Comparison of ENCODE assay signal across 18 cellular contexts in the genomic region with DNA sequence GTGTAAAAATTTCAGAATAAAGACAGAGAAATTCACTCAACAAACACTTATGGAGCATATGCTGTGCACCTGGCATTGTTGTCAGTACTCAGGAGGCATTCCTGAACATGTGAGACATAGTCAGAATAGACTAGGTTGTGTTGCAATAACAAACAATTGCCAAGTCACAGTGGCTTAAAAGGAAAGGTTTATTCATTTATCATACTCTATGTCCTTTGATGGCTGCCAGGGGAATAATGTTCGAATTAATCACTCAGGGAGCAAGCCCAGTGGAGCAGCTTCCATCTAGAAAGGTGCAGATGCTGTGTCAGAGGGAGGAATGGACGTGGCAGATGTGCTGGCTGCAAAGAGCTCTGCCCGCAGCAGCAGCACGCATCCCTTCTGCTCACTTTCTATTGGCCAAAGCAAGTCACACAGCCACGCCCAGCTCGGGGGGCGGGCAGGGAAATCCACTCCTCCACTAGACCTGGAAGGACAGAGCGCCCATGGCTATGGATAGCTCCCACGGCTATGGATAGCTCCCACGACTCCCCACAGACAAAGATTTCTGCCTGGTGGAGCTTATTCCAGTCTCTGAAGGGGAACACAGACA.
DNase-seq lines count a peak whose midpoint lies in the region; ATAC-seq and TF ChIP-seq lines count a peak whose summit lies in the region.
"Had no signal": no experiment of that assay in that cellular context is flagged by ENCODE, and none has a peak within 500 bp of the region (broad histone marks: within the 10 kb centered on the region; RNA-seq: fewer than 3 reads in every experiment).

No MANE protein-coding gene starts in this region.

- intact Hi-C loops in MCF 10A (cut with micrococcal nuclease) (no loop called here), breast epithelium (cut with DNase I; ENCODE audit: low total_unique reads) (no loop called here)

- no peak for ATAC-seq in HG02588 (IDR thresholded peaks at IDR 0.05; ENCODE audit: unreplicated experiment)
- no peak for ATAC-seq in HG03520 (IDR thresholded peaks at IDR 0.05; ENCODE audit: unreplicated experiment)
- ATAC-seq: PC-3, T-cell had no signal

- no peaks in the 10 kb centered on the region for H3K27me3 ChIP-seq in breast epithelium
- H3K27me3 ChIP-seq in Peyer's patch, result no peaks in the 10 kb centered on the region

- no peaks in the 10 kb centered on the region for H3K4me1 ChIP-seq in breast epithelium
- no peaks in the 10 kb centered on the region for H3K4me1 ChIP-seq in Peyer's patch
- H3K4me1 ChIP-seq: Caco-2 had no signal

- no peak for TF ChIP-seq POLR2A in breast epithelium (IDR thresholded peaks at IDR 0.05)
- no peak for TF ChIP-seq POLR2A in Peyer's patch (IDR thresholded peaks at IDR 0.05)

- peaks cover 7% of the 10 kb centered on the region for H3K4me1 Mint-ChIP-seq in MCF 10A (ENCODE audit: insufficient read depth, unreplicated experiment)
- H3K4me1 Mint-ChIP-seq: CD14-positive monocyte, T-cell had no signal

- TF ChIP-seq CTCF in MCF 10A (IDR thresholded peaks at IDR 0.05; ENCODE audit: unreplicated experiment), result no peak
- TF ChIP-seq CTCF in breast epithelium (IDR thresholded peaks at IDR 0.05), result no peak
- no peak for TF ChIP-seq CTCF in astrocyte of the cerebellum (IDR thresholded peaks at IDR 0.05; ENCODE audit: low read depth, low read length, missing control alignments)
- no peak for TF ChIP-seq CTCF in Peyer's patch (IDR thresholded peaks at IDR 0.05)

- DNase-seq in MCF 10A (ENCODE audit: unreplicated experiment), result peak; percentile 60
- DNase-seq in breast epithelium (ENCODE audit: low spot score in 2 of 2), result no peak
- DNase-seq in astrocyte of the cerebellum (ENCODE audit: low read depth), result peak; percentile 4
- peak; percentile 18 for DNase-seq in iPS-NIHi11 (ENCODE audit: low spot score)
- no peak for DNase-seq in Peyer's patch
- DNase-seq in COLO829 (ENCODE audit: low spot score), result no peak
- DNase-seq: Caco-2, DMS53, GM23248, Karpas-422, NCI-H1417, NCI-H1930, NCI-H510A treated with DMSO at 0.1 percent for 48 hours, PC-3, T-cell had no signal

- H3K4me3 ChIP-seq in breast epithelium, result no peak overlapping the region
- H3K4me3 ChIP-seq in astrocyte of the cerebellum (ENCODE audit: low read depth, low read length), result no peak overlapping the region
- H3K4me3 ChIP-seq in Peyer's patch, result no peak overlapping the region
- H3K4me3 ChIP-seq: GM23248 had no signal

- H3K9me3 Mint-ChIP-seq in MCF 10A (ENCODE audit: unreplicated experiment), result peaks cover 6% of the 10 kb centered on the region

- H3K4me3 Mint-ChIP-seq in MCF 10A (ENCODE audit: unreplicated experiment), result no peak overlapping the region
- H3K4me3 Mint-ChIP-seq: CD14-positive monocyte, T-cell had no signal

- BruUV-seq in MCF 10A (replicated peaks; lab: Mats Ljungman, UMichigan), result no TSS peak

- H3K9me3 ChIP-seq in breast epithelium, result no peaks in the 10 kb centered on the region
- no peaks in the 10 kb centered on the region for H3K9me3 ChIP-seq in Peyer's patch
- H3K9me3 ChIP-seq: Caco-2 had no signal

- POLR2A ChIA-PET in MCF 10A (lab: Yijun Ruan, JAX), result interaction anchor here (0.6 to 0.7 kb wide), 2 partner anchors 9 to 225 kb away, joined by 3 read pairs; no protein-coding TSS in a partner anchor

- no peaks in the 10 kb centered on the region for H3K27me3 Mint-ChIP-seq in MCF 10A (ENCODE audit: insufficient read depth, unreplicated experiment)
- H3K27me3 Mint-ChIP-seq: T-cell had no signal

- H3K27ac ChIP-seq in breast epithelium (no peak overlapping the region), Peyer's patch (no peak overlapping the region)
- H3K27ac ChIP-seq: GM23248 had no signal

- no peaks in the 10 kb centered on the region for H3K36me3 Mint-ChIP-seq in MCF 10A (ENCODE audit: insufficient read depth, unreplicated experiment)
- H3K36me3 Mint-ChIP-seq: CD14-positive monocyte, T-cell had no signal

- no peaks in the 10 kb centered on the region for H3K36me3 ChIP-seq in breast epithelium
- no peaks in the 10 kb centered on the region for H3K36me3 ChIP-seq in Peyer's patch

- in situ Hi-C loops in astrocyte of the cerebellum (cut with HindIII; ENCODE audit: low sequenced_read_pairs), result no loop called here

- H3K27ac Mint-ChIP-seq in MCF 10A (ENCODE audit: low read depth, unreplicated experiment), result peak overlapping the region; percentile 94
- H3K27ac Mint-ChIP-seq: CD14-positive monocyte, T-cell had no signal

- CTCF ChIA-PET in MCF 10A (lab: Yijun Ruan, JAX), result interaction anchor here (0.7 to 1.1 kb wide), 3 partner anchors 8 to 350 kb away, joined by 3 read pairs; no protein-coding TSS in a partner anchor

Comparison
In these comparisons a context has a peak if more than half of its experiments do, and no peak if none do; other contexts are left out.
1. DNase-seq: peak in MCF 10A (single experiment), astrocyte of the cerebellum (single experiment) and iPS-NIHi11 (single experiment); none in breast epithelium (0 of 2), Peyer's patch (0 of 3) and COLO829 (single experiment).